ENCODE assay signal across 1 cellular context in genomic region chr20:50304501-50304856, GRCh38.
A peak's percentile ranks its signal among the peaks of the same experiment; 100 is the strongest.
TF ChIP-seq lines count a peak whose summit lies in the region.

No MANE protein-coding gene starts in this region.

TF ChIP-seq in HepG2, 621 proteins besides CTCF, POLR2A, EP300 and RAD21 (continued from another document and continues in another):
- TF ChIP-seq ZHX1 (CRISPR knock-in tag; IDR thresholded peaks at IDR 0.05; ENCODE audit: low read depth) (no peak; the same call in 1 of the 2 replicates), ZSCAN29 (CRISPR knock-in tag; conservative IDR thresholded peaks at IDR 0.05) (no peak), ZFP36L1 (CRISPR knock-in tag; IDR thresholded peaks at IDR 0.05) (0 out of 2 replicates have a peak, but pooled peaks have one; percentile 15), CBFB (CRISPR knock-in tag; IDR thresholded peaks at IDR 0.05) (0 out of 2 replicates have a peak, but pooled peaks have one; percentile 18), SRY (CRISPR knock-in tag; IDR thresholded peaks at IDR 0.05) (peak; percentile 69; the same call in 1 of the 2 replicates), ZNF230 (CRISPR knock-in tag; IDR thresholded peaks at IDR 0.05) (no peak), ZBTB43 (CRISPR knock-in tag; conservative IDR thresholded peaks at IDR 0.05) (no peak), LBX2 (CRISPR knock-in tag; IDR thresholded peaks at IDR 0.05; ENCODE audit: borderline replicate concordance) (0 out of 2 replicates have a peak, but pooled peaks have one; percentile 5), FOXO4 (CRISPR knock-in tag; conservative IDR thresholded peaks at IDR 0.05) (peak; percentile 74; the same call in 1 of the 2 replicates), ZBTB33 (CRISPR knock-in tag; IDR thresholded peaks at IDR 0.05) (peak; percentile 89), ZBTB10 (CRISPR knock-in tag; IDR thresholded peaks at IDR 0.05; ENCODE audit: borderline replicate concordance) (peak; percentile 64; the same call in 1 of the 2 replicates), ARID3A (IDR thresholded peaks at IDR 0.05; ENCODE audit: low read depth, low read length) (no peak), ZNF124 (CRISPR knock-in tag; IDR thresholded peaks at IDR 0.05) (0 out of 2 replicates have a peak, but pooled peaks have one; percentile 16), SMARCE1 (IDR thresholded peaks at IDR 0.05; ENCODE audit: borderline replicate concordance) (no peak), ZNF781 (CRISPR knock-in tag; IDR thresholded peaks at IDR 0.05; ENCODE audit: borderline replicate concordance, not compliant biosample characterization) (no peak), PATZ1 (CRISPR knock-in tag; IDR thresholded peaks at IDR 0.05) (0 out of 2 replicates have a peak, but pooled peaks have one; percentile 6), FOXK1 (CRISPR knock-in tag; IDR thresholded peaks at IDR 0.05; ENCODE audit: borderline replicate concordance, low read depth) (no peak), ELF4 (CRISPR knock-in tag; IDR thresholded peaks at IDR 0.05; ENCODE audit: borderline replicate concordance) (0 out of 2 replicates have a peak, but pooled peaks have one; percentile 4), SOX13 (IDR thresholded peaks at IDR 0.05) (no peak), SOX13 (CRISPR knock-in tag; conservative IDR thresholded peaks at IDR 0.05 in 1 of 2, IDR thresholded peaks at IDR 0.05 in 1 of 2) (no peak), EEA1 (CRISPR knock-in tag; IDR thresholded peaks at IDR 0.05; ENCODE audit: borderline replicate concordance) (0 out of 2 replicates have a peak, but pooled peaks have one; percentile 4), ZNF782 (CRISPR knock-in tag; IDR thresholded peaks at IDR 0.05; ENCODE audit: borderline replicate concordance) (no peak), NR2F2 (IDR thresholded peaks at IDR 0.05; ENCODE audit: borderline replicate concordance, low read depth) (peak; percentile 18; the same call in 1 of the 2 replicates), NR2F6 (IDR thresholded peaks at IDR 0.05) (0 out of 2 replicates have a peak, but pooled peaks have one; percentile 8), NR2F6 (CRISPR knock-in tag; IDR thresholded peaks at IDR 0.05) (no peak), ATF1 (CRISPR knock-in tag; IDR thresholded peaks at IDR 0.05) (no peak), XRCC5 (optimal IDR thresholded peaks at IDR 0.05; ENCODE audit: low read length) (no peak), ZSCAN9 (CRISPR knock-in tag; IDR thresholded peaks at IDR 0.05; ENCODE audit: borderline replicate concordance) (no peak), ZFP41 (CRISPR knock-in tag; IDR thresholded peaks at IDR 0.05; ENCODE audit: borderline replicate concordance) (no peak), FOXO1 (CRISPR knock-in tag; IDR thresholded peaks at IDR 0.05) (peak; percentile 5; the same call in 1 of the 2 replicates), ZNF646 (CRISPR knock-in tag; IDR thresholded peaks at IDR 0.05) (no peak)
